Comparison of ENCODE assay signal across 8 cellular contexts in the genomic region with DNA sequence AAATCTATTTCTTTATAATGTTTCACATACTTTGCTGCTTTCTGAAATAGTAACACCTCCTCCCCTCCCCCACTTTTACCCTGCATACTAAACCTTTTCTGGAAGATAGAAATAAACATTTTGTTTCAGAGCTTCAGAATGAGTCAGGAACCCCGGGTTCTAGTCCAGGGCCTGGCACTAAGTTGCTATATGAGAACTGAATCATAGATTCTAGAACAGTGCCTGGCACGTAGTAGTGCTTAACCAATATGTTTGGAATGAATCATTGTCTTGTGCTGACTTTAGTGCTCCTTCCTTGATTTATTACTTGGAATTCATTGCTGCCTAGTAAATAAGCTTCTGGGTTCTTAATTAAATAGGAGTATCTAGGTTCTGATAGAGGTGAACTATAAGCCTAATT. TPM values are rescaled to one million over a fixed set of nuclear protein-coding genes. Genes with fewer than 3 reads are reported as not detected.
DNase-seq lines count a peak whose midpoint lies in the region; ATAC-seq and TF ChIP-seq lines count a peak whose summit lies in the region.

No MANE protein-coding gene starts in this region.

- peak; percentile 65 for ATAC-seq in GM21717 (IDR thresholded peaks at IDR 0.05; ENCODE audit: unreplicated experiment)
- no peak for ATAC-seq in HG03108 (IDR thresholded peaks at IDR 0.05; ENCODE audit: unreplicated experiment)

- H3K4me3 ChIP-seq in esophagus squamous epithelium = peak overlapping the region in 1 of 4 donors; percentile 14

- no peaks in the 10 kb centered on the region for H3K27me3 ChIP-seq in esophagus squamous epithelium

- 9 to 15% methylated on average over 2 of the region's 2 CpGs for WGBS in esophagus squamous epithelium, 2 donors

- H3K27ac Mint-ChIP-seq in T-helper 1 cell treated with Interleukin-12 subunit alpha and Interleukin-12 subunit beta and Interleukin-4 antibody, amounts not matched to agents 30 μg/mL and 1 μg/mL, for 36 hours = peak overlapping the region; percentile 75

- TF ChIP-seq CTCF in esophagus squamous epithelium (IDR thresholded peaks at IDR 0.05) = no peak

- peaks cover 10 to 78% (median 46%) of the 10 kb centered on the region in 3 donors for H3K4me1 ChIP-seq in esophagus squamous epithelium

- peaks cover 76% of the 10 kb centered on the region for H3K4me1 Mint-ChIP-seq in T-helper 1 cell treated with Interleukin-12 subunit alpha and Interleukin-12 subunit beta and Interleukin-4 antibody, amounts not matched to agents 30 μg/mL and 1 μg/mL, for 36 hours (ENCODE audit: low read depth)

- H3K9me3 ChIP-seq in esophagus squamous epithelium = no peaks in the 10 kb centered on the region

- H3K27me3 Mint-ChIP-seq in T-helper 1 cell treated with Interleukin-12 subunit alpha and Interleukin-12 subunit beta and Interleukin-4 antibody, amounts not matched to agents 30 μg/mL and 1 μg/mL, for 36 hours (ENCODE audit: low read depth) = no peaks in the 10 kb centered on the region

- H3K36me3 Mint-ChIP-seq in T-helper 1 cell treated with Interleukin-12 subunit alpha and Interleukin-12 subunit beta and Interleukin-4 antibody, amounts not matched to agents 30 μg/mL and 1 μg/mL, for 36 hours (ENCODE audit: low read depth) = peaks cover 32% of the 10 kb centered on the region

- peak overlapping the region; percentile 64 for H3K4me3 Mint-ChIP-seq in T-helper 1 cell treated with Interleukin-12 subunit alpha and Interleukin-12 subunit beta and Interleukin-4 antibody, amounts not matched to agents 30 μg/mL and 1 μg/mL, for 36 hours

- no peak for TF ChIP-seq POLR2A in esophagus squamous epithelium (IDR thresholded peaks at IDR 0.05)

- H3K27ac ChIP-seq in esophagus squamous epithelium = peak overlapping the region; percentile 26 to 70 (median 49)

- no peaks in the 10 kb centered on the region for H3K36me3 ChIP-seq in esophagus squamous epithelium

- no peak for DNase-seq in esophagus squamous epithelium (lab: John Stamatoyannopoulos, UW)
- peak; percentile 41 to 48 for DNase-seq in stimulated activated CD4-positive, alpha-beta T cell treated with anti-CD3 and anti-CD28 coated beads, Interleukin-2, amount 100 ng/mL, for 48 hours
- DNase-seq in foreskin melanocyte = no peak
- DNase-seq in DMS114 treated with DMSO at 0.1 percent for 48 hours (lab: John Stamatoyannopoulos, UW; ENCODE audit: unreplicated experiment) = no peak
- DNase-seq in NCI-H146 (lab: John Stamatoyannopoulos, UW) = no peak

- intact Hi-C loops in esophagus squamous epithelium (cut with DNase I) = no loop called here

- no peaks in the 10 kb centered on the region for H3K9me3 Mint-ChIP-seq in T-helper 1 cell treated with Interleukin-12 subunit alpha and Interleukin-12 subunit beta and Interleukin-4 antibody, amounts not matched to agents 30 μg/mL and 1 μg/mL, for 36 hours

RNA-seq across cellular contexts. Expression of gene TAB2, which starts 18.4 kb away (rescaled TPM):
- 10 to 100 TPM; 27.6 to 47.1 (median 31.0) TPM for total RNA-seq in esophagus squamous epithelium

Comparison
In these comparisons a context has a peak if more than half of its experiments do, and no peak if none do; other contexts are left out.
1. DNase-seq: peak in stimulated activated CD4-positive, alpha-beta T cell treated with anti-CD3 and anti-CD28 coated beads, Interleukin-2, amount 100 ng/mL, for 48 hours (2 of 2); none in esophagus squamous epithelium (single experiment), foreskin melanocyte (single experiment), DMS114 treated with DMSO at 0.1 percent for 48 hours (single experiment) and NCI-H146 (single experiment).